In genomic region chr2:8297376-8298213, GRCh38 we compare ENCODE assay signal across 25 cellular contexts.
"Had no signal": no experiment of that assay in that cellular context is flagged by ENCODE, and none has a peak within 500 bp of the region (broad histone marks: within the 10 kb centered on the region; RNA-seq: fewer than 3 reads in every experiment).

No MANE protein-coding gene starts in this region.

- H3K27me3 Mint-ChIP-seq: central memory CD8-positive, alpha-beta T cell had no signal

- H3K4me3 Mint-ChIP-seq: activated CD4-positive, alpha-beta memory T cell treated with anti-CD3 and anti-CD28 coated beads for 36 hours; activated CD4-positive, alpha-beta T cell treated with anti-CD3 and anti-CD28 coated beads, Interleukin-2, amount 10 ng/mL, durations not matched to agents 24 days and 14 days; activated T-cell treated with anti-CD3 and anti-CD28 coated beads, Interleukin-2, amount 50 U/mL, for 4 hours; central memory CD8-positive, alpha-beta T cell; nephron had no signal

- DNase-seq: activated CD4-positive, alpha-beta memory T cell treated with anti-CD3 and anti-CD28 coated beads for 36 hours; activated CD4-positive, alpha-beta T cell treated with anti-CD3 and anti-CD28 coated beads, Interleukin-2, amount 10 ng/mL, durations not matched to agents 24 days and 14 days; activated CD4-positive, CD25-positive, alpha-beta regulatory T cell treated with anti-CD3 and anti-CD28 coated beads, Interleukin-2, amount 50 U/mL, for 72 hours; activated naive CD4-positive, alpha-beta T cell; activated T-cell treated with anti-CD3 and anti-CD28 coated beads, Interleukin-2, amount 50 U/mL, for 4 hours; dermis blood vessel endothelial cell; effector CD4-positive, alpha-beta T cell; esophagus squamous epithelium; foreskin melanocyte; heart right ventricle; kidney glomerular epithelial cell; lower lobe of right lung; mesendoderm; ovary; stimulated activated naive CD8-positive, alpha-beta T cell treated with anti-CD3 and anti-CD28 coated beads, Interleukin-15, Interleukin-2, amounts not matched to agents 100 U/mL and 50 U/mL, for 24 hours; T-helper 9 cell; trophoblast cell; uterus had no signal

- ATAC-seq: activated naive CD4-positive, alpha-beta T cell treated with anti-CD3 and anti-CD28 coated beads, Interleukin-2, amount 50 U/mL, for 72 hours; stimulated activated naive CD8-positive, alpha-beta T cell treated with anti-CD3 and anti-CD28 coated beads, Interleukin-15, Interleukin-2, amounts not matched to agents 100 U/mL and 50 U/mL, for 24 hours had no signal

- H3K4me1 ChIP-seq: prostate gland, uterus had no signal

- H3K9me3 ChIP-seq: esophagus squamous epithelium, lower lobe of right lung, ovary, prostate gland, thoracic aorta, uterus had no signal

- H3K27me3 ChIP-seq: esophagus squamous epithelium, heart right ventricle, ovary, uterus had no signal

- H3K4me3 ChIP-seq: esophagus squamous epithelium, heart right ventricle, lower lobe of right lung, ovary, prostate gland, thoracic aorta, uterus had no signal

- H3K4me1 Mint-ChIP-seq: nephron had no signal

- H3K36me3 ChIP-seq: esophagus squamous epithelium, heart right ventricle, lower lobe of right lung, ovary, prostate gland, thoracic aorta, uterus had no signal

- H3K9me3 Mint-ChIP-seq: activated CD4-positive, alpha-beta memory T cell treated with anti-CD3 and anti-CD28 coated beads for 36 hours; activated T-cell treated with anti-CD3 and anti-CD28 coated beads, Interleukin-2, amount 50 U/mL, for 4 hours; central memory CD8-positive, alpha-beta T cell; nephron had no signal

- H3K27ac ChIP-seq: epithelial cell of prostate, lower lobe of right lung, ovary, prostate gland, thoracic aorta, uterus had no signal

- H3K36me3 Mint-ChIP-seq: activated CD4-positive, alpha-beta memory T cell treated with anti-CD3 and anti-CD28 coated beads for 36 hours had no signal

- H3K27ac Mint-ChIP-seq: activated CD4-positive, alpha-beta memory T cell treated with anti-CD3 and anti-CD28 coated beads for 36 hours; activated CD4-positive, alpha-beta T cell treated with anti-CD3 and anti-CD28 coated beads, Interleukin-2, amount 10 ng/mL, durations not matched to agents 24 days and 14 days; activated naive CD4-positive, alpha-beta T cell treated with anti-CD3 and anti-CD28 coated beads, Interleukin-2, amount 50 U/mL, for 72 hours; activated T-helper 2 cell treated with anti-CD3 and anti-CD28 coated beads, Interferon-gamma antibody, Interleukin-2, Interleukin-4, amounts not matched to agents 10 μg/mL and 5 μg/mL and 100 μg/mL, durations not matched to agents 14 hours and 24 hours and 36 hours; nephron had no signal
